Comparison of ENCODE assay signal across 4 cellular contexts in the genomic region with DNA sequence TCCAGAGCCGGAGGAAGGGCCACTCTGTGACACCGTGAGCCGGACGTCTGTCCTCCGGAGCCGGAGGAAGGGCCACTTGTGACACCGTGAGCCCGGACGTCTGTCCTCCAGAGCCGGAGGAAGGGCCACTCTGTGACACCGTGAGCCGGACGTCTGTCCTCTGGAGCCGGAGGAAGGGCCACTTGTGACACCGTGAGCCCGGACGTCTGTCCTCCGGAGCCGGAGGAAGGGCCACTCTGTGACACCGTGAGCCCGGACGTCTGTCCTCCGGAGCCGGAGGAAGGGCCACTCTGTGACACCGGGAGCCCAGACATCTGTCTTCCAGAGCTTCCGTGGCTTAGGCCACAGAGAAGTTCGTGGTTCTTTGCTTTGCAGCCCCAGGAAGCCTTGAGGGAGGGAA. TPM values are rescaled to one million over a fixed set of nuclear protein-coding genes. Genes with fewer than 3 reads are reported as not detected.
"Had no signal": no experiment of that assay in that cellular context is flagged by ENCODE, and none has a peak within 500 bp of the region (broad histone marks: within the 10 kb centered on the region; RNA-seq: fewer than 3 reads in every experiment).

No MANE protein-coding gene starts in this region.

RNA-seq across cellular contexts. Expression of a gene that starts 6.6 kb away (rescaled TPM):
- total RNA-seq: M059J, PC-3, Peyer's patch, SJSA1 had no signal
